Comparison of ENCODE assay signal across 8 cellular contexts in the genomic region with DNA sequence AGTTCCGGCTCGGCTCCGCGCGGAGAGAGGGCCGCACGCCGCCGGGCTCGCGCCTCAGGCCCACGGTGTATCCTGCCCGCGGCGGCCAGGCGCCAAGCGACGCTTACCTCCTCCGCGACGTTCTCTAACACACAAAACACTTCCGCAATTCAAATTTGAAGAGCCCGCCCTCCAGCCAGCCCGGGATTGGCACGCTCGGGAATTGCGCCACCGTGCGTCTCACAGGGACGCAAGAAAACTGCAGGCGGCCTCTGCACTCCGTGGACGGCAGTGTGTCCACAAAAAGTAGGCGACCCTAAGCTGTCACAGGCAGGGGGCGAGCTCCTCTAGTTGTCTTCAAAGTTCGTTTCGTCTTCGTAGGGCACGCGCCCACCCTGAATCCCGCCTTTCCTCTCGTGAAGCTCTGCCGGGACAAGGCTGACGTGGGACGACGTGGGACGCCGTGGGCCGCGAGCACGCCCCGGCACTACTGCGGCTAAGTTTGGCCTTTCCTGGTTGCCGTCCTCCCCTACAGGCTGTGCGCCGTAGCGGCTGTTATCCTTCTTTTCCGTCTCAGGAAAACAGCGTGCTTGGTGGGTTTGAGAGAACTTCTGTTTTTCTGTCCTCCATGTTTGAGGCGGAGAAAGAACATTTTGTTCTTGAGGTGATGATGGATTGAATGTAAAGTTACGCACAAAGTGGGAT. TPM values are rescaled to one million over a fixed set of nuclear protein-coding genes. Genes with fewer than 3 reads are reported as not detected.
DNase-seq lines count a peak whose midpoint lies in the region; ATAC-seq and TF ChIP-seq lines count a peak whose summit lies in the region.

A gene (minus strand): TSS at position 133 of the 684 bp plus-strand sequence. CDS start 5,916 bp downstream, outside the sequence.

- no peak within 1 kb of the TSS for H2AK5ac ChIP-seq in mesenchymal stem cell (ENCODE audit: low read length, severe bottlenecking)

- H4K8ac ChIP-seq in mesenchymal stem cell (ENCODE audit: low read length): peak within 1 kb of the TSS; percentile 90

- H3K9me3 ChIP-seq in endocrine pancreas (ENCODE audit: control insufficient read depth, low read length): peaks cover 2% of the 10 kb centered on the region
- H3K9me3 ChIP-seq in mesenchymal stem cell (ENCODE audit: control insufficient read depth, low read length): peaks cover 11% of the 10 kb centered on the region

- H3K27ac ChIP-seq in mesenchymal stem cell (ENCODE audit: low read length, poor library complexity, severe bottlenecking): no peak within 1 kb of the TSS

- H3K14ac ChIP-seq in mesenchymal stem cell (ENCODE audit: low read length in 2 of 2): peak within 1 kb of the TSS in 1 of 2 experiments; percentile 87

- DNase-seq in Calu3: peak; percentile 95
- peak; percentile 47 to 96 (median 91) for DNase-seq in HUDEP-2 (lab: John Stamatoyannopoulos, UW; ENCODE audit: unreplicated experiment in 76 of 76)
- DNase-seq in NOMO-1 treated with dmso at 0.1 percent for 144 hours (lab: John Stamatoyannopoulos, UW; ENCODE audit: unreplicated experiment): peak; percentile 96
- peak; percentile 74 to 81 (median 76) for DNase-seq in activated CD8-positive, alpha-beta memory T cell treated with anti-CD3 and anti-CD28 coated beads for 48 hours (ENCODE audit: low read depth in 2 of 3, low spot score in 2 of 3)
- peak; percentile 96 for DNase-seq in mesenchymal stem cell
- DNase-seq in stimulated activated CD8-positive, alpha-beta memory T cell treated with anti-CD3 and anti-CD28 coated beads, Interleukin-12 subunit alpha, Interleukin-12 subunit beta, amount 100 ng/mL, for 4 hours (ENCODE audit: low read depth): peak; percentile 85

- H3K18ac ChIP-seq in mesenchymal stem cell (ENCODE audit: low read depth in 1 of 2, low read length in 2 of 2): peak within 1 kb of the TSS; percentile 81 to 90

- no peaks in the 10 kb centered on the region for H3K27me3 Mint-ChIP-seq in Calu3 (ENCODE audit: unreplicated experiment)

- peak within 1 kb of the TSS; percentile 84 for H2AFZ ChIP-seq in mesenchymal stem cell (ENCODE audit: low read depth, low read length)

- H3K4me1 ChIP-seq in endocrine pancreas (ENCODE audit: control insufficient read depth, insufficient read depth, low read length) (peaks cover 9% of the 10 kb centered on the region), mesenchymal stem cell (ENCODE audit: control insufficient read depth, insufficient read depth, low read depth, low read length) (peaks cover 3% of the 10 kb centered on the region)

- TF ChIP-seq CTCF in Calu3 (IDR thresholded peaks at IDR 0.05; ENCODE audit: unreplicated experiment): peak; percentile 69

- H3K27me3 ChIP-seq in endocrine pancreas (ENCODE audit: control insufficient read depth, insufficient read depth, low read length) (no peaks in the 10 kb centered on the region), mesenchymal stem cell (ENCODE audit: control insufficient read depth in 1 of 2, insufficient read depth in 1 of 2, low read length in 2 of 2) (no peaks in the 10 kb centered on the region)

- H3K4me1 Mint-ChIP-seq in Calu3 (ENCODE audit: low read depth, unreplicated experiment): peaks cover 7% of the 10 kb centered on the region

- H2BK12ac ChIP-seq in mesenchymal stem cell (ENCODE audit: low read length in 2 of 2): peak within 1 kb of the TSS; percentile 59 to 89

- WGBS in mesenchymal stem cell: 9% methylated on average over 61 of the region's 61 CpGs

- H3K9me3 Mint-ChIP-seq in Calu3 (ENCODE audit: low read depth, unreplicated experiment): peaks cover 4% of the 10 kb centered on the region

- peak within 1 kb of the TSS; percentile 91 for H4K91ac ChIP-seq in mesenchymal stem cell (ENCODE audit: low read length)

- H3K36me3 ChIP-seq in endocrine pancreas (ENCODE audit: control insufficient read depth, insufficient read depth, low read length): no peaks in the 10 kb centered on the region
- no peaks in the 10 kb centered on the region for H3K36me3 ChIP-seq in mesenchymal stem cell (ENCODE audit: control insufficient read depth in 1 of 2, insufficient read depth in 2 of 2, low read depth in 1 of 2, low read length in 2 of 2)

- ATAC-seq in GM21381 (IDR thresholded peaks at IDR 0.05; ENCODE audit: unreplicated experiment): peak; percentile 79

- H3K9ac ChIP-seq in endocrine pancreas (ENCODE audit: control insufficient read depth, insufficient read depth, low read length) (peak within 1 kb of the TSS; percentile 68), mesenchymal stem cell (ENCODE audit: low read length) (peak within 1 kb of the TSS; percentile 98)

- peak within 1 kb of the TSS; percentile 36 to 53 for H3K4ac ChIP-seq in mesenchymal stem cell (ENCODE audit: low read depth in 1 of 2, low read length in 2 of 2)

- H2BK15ac ChIP-seq in mesenchymal stem cell (ENCODE audit: low read depth, poor library complexity, severe bottlenecking): no peak within 1 kb of the TSS

- peak within 1 kb of the TSS; percentile 49 for H2BK120ac ChIP-seq in mesenchymal stem cell (ENCODE audit: low read depth, low read length)

- intact Hi-C loops in Calu3 (cut with micrococcal nuclease; ENCODE audit: unreplicated experiment): loop anchor here (5.0 kb wide), 2 partner anchors 121 to 341 kb away; a partner anchor contains a TSS

- peaks cover 2% of the 10 kb centered on the region for H3K79me1 ChIP-seq in mesenchymal stem cell (replicated peaks; ENCODE audit: low read length, poor library complexity, severe bottlenecking)

- no peak within 1 kb of the TSS for H2BK5ac ChIP-seq in mesenchymal stem cell (ENCODE audit: low read depth, low read length, poor library complexity, severe bottlenecking)

- H3K4me3 ChIP-seq in endocrine pancreas (ENCODE audit: control insufficient read depth, insufficient read depth, low read length): peak within 1 kb of the TSS; percentile 91
- peak within 1 kb of the TSS; percentile 91 to 96 for H3K4me3 ChIP-seq in mesenchymal stem cell (ENCODE audit: insufficient read depth in 1 of 2, low read depth in 1 of 2, low read length in 2 of 2)

- peak within 1 kb of the TSS; percentile 84 for H3K4me2 ChIP-seq in mesenchymal stem cell (ENCODE audit: low read length, poor library complexity, severe bottlenecking)

- peak within 1 kb of the TSS in 1 of 2 experiments; percentile 56 for H3K23ac ChIP-seq in mesenchymal stem cell (ENCODE audit: low read length in 2 of 2)

- H3K4me3 Mint-ChIP-seq in Calu3 (ENCODE audit: low read depth, unreplicated experiment): peak within 1 kb of the TSS; percentile 94

- BruUV-seq in Calu3 (replicated peaks; lab: Mats Ljungman, UMichigan): TSS peak; percentile 96

- CTCF ChIA-PET in Calu3 (lab: Charles Lee): interaction anchor here (1.2 to 1.3 kb wide), 2 partner anchors 15 to 19 kb away, joined by 4 to 5 read pairs; no protein-coding TSS in a partner anchor

- H3K27ac Mint-ChIP-seq in Calu3 (ENCODE audit: unreplicated experiment): peak within 1 kb of the TSS; percentile 94

- peaks cover 27% of the 10 kb centered on the region for H3K36me3 Mint-ChIP-seq in Calu3 (ENCODE audit: insufficient read depth, unreplicated experiment)

RNA-seq across cellular contexts. Expression of the gene that starts here (rescaled TPM):
- total RNA-seq in Calu3 (2022): 37.7 and 47.4 TPM in 2 replicates
- 16.1 TPM for polyA plus RNA-seq in mesenchymal stem cell (2013, experiment 1 of 2)
- 15.4 TPM for polyA plus RNA-seq in mesenchymal stem cell (2013, experiment 2 of 2)
